14 cellular contexts compared by ENCODE assay signal in genomic region chr3:109257269-109257668, GRCh38. TPM values are rescaled to one million over a fixed set of nuclear protein-coding genes. Genes with fewer than 3 reads are reported as not detected.
DNase-seq lines count a peak whose midpoint lies in the region; ATAC-seq and TF ChIP-seq lines count a peak whose summit lies in the region.
"Had no signal": no experiment of that assay in that cellular context is flagged by ENCODE, and none has a peak within 500 bp of the region (broad histone marks: within the 10 kb centered on the region; RNA-seq: fewer than 3 reads in every experiment).

No MANE protein-coding gene starts in this region.

- H4K20me1 ChIP-seq in PC-3 (ENCODE audit: low read length): no peaks in the 10 kb centered on the region

- H3K27me3 ChIP-seq in PC-3 (ENCODE audit: low read length): peaks cover 25% of the 10 kb centered on the region; the same call in 1 of the 2 replicates
- H3K27me3 ChIP-seq: adrenal gland had no signal

- peak; percentile 67 for DNase-seq in H4 (ENCODE audit: low spot score)
- peak; percentile 34 for DNase-seq in PC-3
- peak; percentile 95 for DNase-seq in fibroblast of pulmonary artery (ENCODE audit: low read depth)
- DNase-seq in pulmonary artery endothelial cell (ENCODE audit: low read depth, low spot score): peak; percentile 1
- DNase-seq in NCI-H2029 (lab: John Stamatoyannopoulos, UW): no peak
- no peak for DNase-seq in NCI-H2196 treated with DMSO at 0.1 percent for 48 hours (lab: John Stamatoyannopoulos, UW; ENCODE audit: unreplicated experiment)
- DNase-seq: T-helper 17 cell had no signal

- no TSS peak for BruUV-seq in PC-3 (replicated peaks; lab: Mats Ljungman, UMichigan)

- no peak overlapping the region for H3K4me2 ChIP-seq in PC-3 (ENCODE audit: low read length)

- no peaks in the 10 kb centered on the region for H3K9me3 ChIP-seq in PC-3 (ENCODE audit: low read length)
- H3K9me3 ChIP-seq: adrenal gland had no signal

- H3K4me3 ChIP-seq in PC-3 (ENCODE audit: low read length) (no peak overlapping the region), fibroblast of pulmonary artery (replicated peaks; ENCODE audit: low read depth, low read length) (no peak overlapping the region)
- H3K4me3 ChIP-seq: adrenal gland had no signal

- H3F3A ChIP-seq in PC-3 (ENCODE audit: low read length, unreplicated experiment): no peaks in the 10 kb centered on the region

- H3K79me2 ChIP-seq in PC-3 (ENCODE audit: low read length): no peaks in the 10 kb centered on the region
- H3K79me2 ChIP-seq: parathyroid adenoma had no signal

- no peaks in the 10 kb centered on the region for H3K4me1 ChIP-seq in PC-3 (ENCODE audit: insufficient read depth, low read length)
- H3K4me1 ChIP-seq: adrenal gland, parathyroid adenoma had no signal

- TF ChIP-seq CTCF in PC-3 (conservative IDR thresholded peaks at IDR 0.05; ENCODE audit: low read depth, low read length) (no peak), fibroblast of pulmonary artery (IDR thresholded peaks at IDR 0.05; ENCODE audit: low read length, missing control alignments) (no peak)

- ATAC-seq in PC-3 (peak; percentile 45), HG02571 (IDR thresholded peaks at IDR 0.05; ENCODE audit: unreplicated experiment) (no peak), GM21576 (IDR thresholded peaks at IDR 0.05; ENCODE audit: unreplicated experiment) (no peak)
- ATAC-seq: T-helper 17 cell had no signal

- H3K27ac ChIP-seq in PC-3 (ENCODE audit: low read length): no peak overlapping the region
- H3K27ac ChIP-seq: adrenal gland, epithelial cell of prostate, parathyroid adenoma had no signal

- no peak overlapping the region for H3K9ac ChIP-seq in PC-3 (ENCODE audit: low read length)
- H3K9ac ChIP-seq: parathyroid adenoma had no signal

- CTCF ChIA-PET in PC-3 (lab: Charles Lee): no interaction called here

- POLR2A ChIA-PET in PC-3 (lab: Charles Lee; ENCODE audit: unreplicated experiment): no interaction called here

- no peaks in the 10 kb centered on the region for H3K36me3 ChIP-seq in PC-3 (ENCODE audit: low read depth, low read length)
- H3K36me3 ChIP-seq: adrenal gland had no signal

- intact Hi-C loops in PC-3 (cut with micrococcal nuclease): no loop called here

- no peaks in the 10 kb centered on the region for H3K9me2 ChIP-seq in PC-3 (replicated peaks; ENCODE audit: low read length)

- H2AFZ ChIP-seq in PC-3 (ENCODE audit: low read length): no peak overlapping the region
- H2AFZ ChIP-seq: parathyroid adenoma had no signal

RNA-seq across cellular contexts. Expression of gene DPPA2, which starts 59.0 kb away (rescaled TPM):
- not detected in 2 replicates for total RNA-seq in H4 (2014; rRNA removed; shearing (Covaris generic))
- total RNA-seq in PC-3 (2014; rRNA removed) (not detected in 2 replicates), pulmonary artery endothelial cell (not detected in 2 replicates)
- total RNA-seq: adrenal gland, lower leg skin, T-helper 17 cell, temporal lobe had no signal

Comparison
In these comparisons a context has a peak if more than half of its experiments do, and no peak if none do; other contexts are left out.
1. DNase-seq: peak in H4 (single experiment), PC-3 (single experiment), fibroblast of pulmonary artery (single experiment) and pulmonary artery endothelial cell (single experiment); none in NCI-H2029 (single experiment) and NCI-H2196 treated with DMSO at 0.1 percent for 48 hours (single experiment).